13 cellular contexts compared by ENCODE assay signal in genomic region chr18:70221156-70221910, GRCh38. TPM values are rescaled to one million over a fixed set of nuclear protein-coding genes. Genes with fewer than 3 reads are reported as not detected.
A peak's percentile ranks its signal among the peaks of the same experiment; 100 is the strongest.
DNase-seq lines count a peak whose midpoint lies in the region; ATAC-seq, FAIRE-seq and TF ChIP-seq lines count a peak whose summit lies in the region.
"Had no signal": no experiment of that assay in that cellular context is flagged by ENCODE, and none has a peak within 500 bp of the region (broad histone marks: within the 10 kb centered on the region; RNA-seq: fewer than 3 reads in every experiment).

No MANE protein-coding gene starts in this region.

- H3K4me2 ChIP-seq in HepG2 (ENCODE audit: low read depth, low read length) = peak overlapping the region; percentile 13; the same call in 1 of the 2 replicates

- TF ChIP-seq RAD21 in HepG2 (CRISPR knock-in tag; IDR thresholded peaks at IDR 0.05) = no peak

- H3K27ac ChIP-seq in HepG2 (ENCODE audit: extremely low read length, insufficient read depth, low read length) (no peak overlapping the region), right lobe of liver (no peak overlapping the region), thoracic aorta (no peak overlapping the region), left lung (no peak overlapping the region)

- H3K27me3 ChIP-seq in HepG2 (ENCODE audit: control insufficient read depth in 1 of 2, insufficient read depth in 2 of 2, low read length in 2 of 2) (peaks cover 0 to 29% of the 10 kb centered on the region in 2 experiments; a peak in 3 of 5 replicates), right lobe of liver (no peaks in the 10 kb centered on the region), thoracic aorta (replicated peaks; ENCODE audit: insufficient read depth) (no peaks in the 10 kb centered on the region), left lung (peaks cover 10 to 16% of the 10 kb centered on the region in 2 donors)

- intact Hi-C loops in HepG2 (cut with micrococcal nuclease; ENCODE audit: unreplicated experiment) = no loop called here
- intact Hi-C loops in right lobe of liver (cut with DNase I) = no loop called here
- intact Hi-C loops in left lung (cut with DNase I) = no loop called here

- H3K9me3 ChIP-seq in HepG2 (ENCODE audit: low read length) (no peaks in the 10 kb centered on the region), right lobe of liver (no peaks in the 10 kb centered on the region), thoracic aorta (no peaks in the 10 kb centered on the region), left lung (peaks cover 0 to 3% of the 10 kb centered on the region in 2 donors)

- H2AFZ ChIP-seq in HepG2 (ENCODE audit: low read length) = no peak overlapping the region

- H3K4me1 ChIP-seq in HepG2 (ENCODE audit: insufficient read depth, low read length) (peaks cover 15% of the 10 kb centered on the region), right lobe of liver (no peaks in the 10 kb centered on the region), thoracic aorta (ENCODE audit: control insufficient read depth in 1 of 2, low read depth in 2 of 2) (no peaks in the 10 kb centered on the region), left lung (no peaks in the 10 kb centered on the region)

- DNase-seq in HepG2 (ENCODE audit: low spot score) = no peak
- no peak for DNase-seq in right lobe of liver
- peak; percentile 82 for DNase-seq in SK-MEL-5 (ENCODE audit: low read depth, low spot score)
- DNase-seq in iPS-NIHi7 (ENCODE audit: extremely low spot score) = peak; percentile 47
- no peak for DNase-seq in thoracic aorta (ENCODE audit: low spot score)
- DNase-seq in NCI-H446 treated with DMSO at 0.1 percent for 48 hours (lab: John Stamatoyannopoulos, UW) = no peak
- no peak for DNase-seq in left lung
- DNase-seq: activated CD8-positive, alpha-beta T cell treated with anti-CD3 and anti-CD28 coated beads, Interleukin-2, amount 10 ng/mL, durations not matched to agents 7 days and 5 days; activated naive CD4-positive, alpha-beta T cell; NCI-H526; stimulated activated naive CD4-positive, alpha-beta T cell treated with Interleukin-2 at 50 U/mL for 16 hours had no signal

- no TSS peak for BruUV-seq in HepG2 (replicated peaks; lab: Mats Ljungman, UMichigan)

- FAIRE-seq in HepG2 (lab: Jason Lieb, UNC) = no peak
- FAIRE-seq: GM12878 had no signal

- TF ChIP-seq CTCF in HepG2 (CRISPR knock-in tag; IDR thresholded peaks at IDR 0.05) (no peak), right lobe of liver (IDR thresholded peaks at IDR 0.05) (no peak), thoracic aorta (IDR thresholded peaks at IDR 0.05) (no peak), left lung (IDR thresholded peaks at IDR 0.05) (no peak)

- TF ChIP-seq EP300 in HepG2 (IDR thresholded peaks at IDR 0.05; ENCODE audit: low read depth in 2 of 2, low read length in 2 of 2) (no peak), HepG2 (CRISPR knock-in tag; IDR thresholded peaks at IDR 0.05; ENCODE audit: borderline replicate concordance) (no peak)

- CTCF ChIA-PET in HepG2 (lab: Yijun Ruan, JAX; ENCODE audit: low intra/inter-chr PET ratio, low total read pairs) = no interaction called here

- peak; percentile 65 for ATAC-seq in HepG2
- ATAC-seq in right lobe of liver = no peak
- ATAC-seq in thoracic aorta (ENCODE audit: insufficient number of reproducible peaks, low FRiP score, low read depth) = no peak
- no peak for ATAC-seq in GM19467 (IDR thresholded peaks at IDR 0.05; ENCODE audit: unreplicated experiment)
- no peak for ATAC-seq in left lung
- ATAC-seq: activated CD8-positive, alpha-beta T cell treated with anti-CD3 and anti-CD28 coated beads, Interleukin-2, amount 10 ng/mL, durations not matched to agents 7 days and 5 days; GM12878 had no signal

- WGBS in HepG2 (ENCODE audit: low lambda C conversion rate) = 27% methylated on average over 12 of the region's 12 CpGs
- 33% methylated on average over 12 of the region's 12 CpGs for WGBS in right lobe of liver (ENCODE audit: insufficient coverage, low coverage, low lambda C conversion rate, missing lambda C conversion rate)

- TF ChIP-seq POLR2A in HepG2 (IDR thresholded peaks at IDR 0.05; ENCODE audit: insufficient read depth in 1 of 2, low read depth in 2 of 2, low read length in 2 of 2) (no peak), right lobe of liver (IDR thresholded peaks at IDR 0.05) (no peak)

- H3K4me3 ChIP-seq in HepG2 (replicated peaks in 1 of 3; ENCODE audit: insufficient read depth in 1 of 3, low read depth in 2 of 3, low read length in 3 of 3) (no peak overlapping the region), right lobe of liver (no peak overlapping the region), thoracic aorta (peak overlapping the region; percentile 26), left lung (no peak overlapping the region)
- H3K4me3 ChIP-seq: GM12878 had no signal

- H3K9ac ChIP-seq in HepG2 (ENCODE audit: insufficient read depth, low read depth, low read length) = no peak overlapping the region

- POLR2A ChIA-PET in HepG2 (lab: Yijun Ruan, JAX) = no interaction called here

- in situ Hi-C loops in HepG2 (cut with HindIII; ENCODE audit: extremely low pct_ligation_motif_present, low pct_unique_long_range_greater_than_20kb) (no loop called here), SK-MEL-5 (cut with HindIII; ENCODE audit: low pct_unique_long_range_greater_than_20kb, low sequenced_read_pairs) (no loop called here)

- no peaks in the 10 kb centered on the region for H3K79me2 ChIP-seq in HepG2 (ENCODE audit: insufficient read depth, low read length)

- H3K36me3 ChIP-seq in HepG2 (replicated peaks in 1 of 2; ENCODE audit: control insufficient read depth in 1 of 2, insufficient read depth in 2 of 2, low read length in 2 of 2) (no peaks in the 10 kb centered on the region), right lobe of liver (no peaks in the 10 kb centered on the region), thoracic aorta (no peaks in the 10 kb centered on the region), left lung (no peaks in the 10 kb centered on the region)

- no peaks in the 10 kb centered on the region for H4K20me1 ChIP-seq in HepG2 (ENCODE audit: insufficient read depth, low read length)

TF ChIP-seq in HepG2, 621 proteins besides CTCF, POLR2A, EP300 and RAD21:
- TF ChIP-seq, protein P1, sequence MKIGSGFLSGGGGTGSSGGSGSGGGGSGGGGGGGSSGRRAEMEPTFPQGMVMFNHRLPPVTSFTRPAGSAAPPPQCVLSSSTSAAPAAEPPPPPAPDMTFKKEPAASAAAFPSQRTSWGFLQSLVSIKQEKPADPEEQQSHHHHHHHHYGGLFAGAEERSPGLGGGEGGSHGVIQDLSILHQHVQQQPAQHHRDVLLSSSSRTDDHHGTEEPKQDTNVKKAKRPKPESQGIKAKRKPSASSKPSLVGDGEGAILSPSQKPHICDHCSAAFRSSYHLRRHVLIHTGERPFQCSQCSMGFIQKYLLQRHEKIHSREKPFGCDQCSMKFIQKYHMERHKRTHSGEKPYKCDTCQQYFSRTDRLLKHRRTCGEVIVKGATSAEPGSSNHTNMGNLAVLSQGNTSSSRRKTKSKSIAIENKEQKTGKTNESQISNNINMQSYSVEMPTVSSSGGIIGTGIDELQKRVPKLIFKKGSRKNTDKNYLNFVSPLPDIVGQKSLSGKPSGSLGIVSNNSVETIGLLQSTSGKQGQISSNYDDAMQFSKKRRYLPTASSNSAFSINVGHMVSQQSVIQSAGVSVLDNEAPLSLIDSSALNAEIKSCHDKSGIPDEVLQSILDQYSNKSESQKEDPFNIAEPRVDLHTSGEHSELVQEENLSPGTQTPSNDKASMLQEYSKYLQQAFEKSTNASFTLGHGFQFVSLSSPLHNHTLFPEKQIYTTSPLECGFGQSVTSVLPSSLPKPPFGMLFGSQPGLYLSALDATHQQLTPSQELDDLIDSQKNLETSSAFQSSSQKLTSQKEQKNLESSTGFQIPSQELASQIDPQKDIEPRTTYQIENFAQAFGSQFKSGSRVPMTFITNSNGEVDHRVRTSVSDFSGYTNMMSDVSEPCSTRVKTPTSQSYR (CRISPR knock-in tag; IDR thresholded peaks at IDR 0.05; ENCODE audit: borderline replicate concordance) = peak; percentile 38; the same call in 1 of the 2 replicates
- no peak for TF ChIP-seq ADNP (CRISPR knock-in tag; IDR thresholded peaks at IDR 0.05)

RNA-seq across cellular contexts. Expression of gene RTTN, which starts 15.8 kb away (rescaled TPM):
- 12.5 and 18.7 TPM in 2 replicates for total RNA-seq in HepG2 (2016; rRNA removed; fragmentation: Illumina TruSeq; extraction: Trizol)
- total RNA-seq in HepG2 (2016; cell fraction: cytosol; rRNA removed; fragmentation: Illumina TruSeq; extraction: Trizol; ENCODE audit: low read depth) = 15.8 and 24.3 TPM in 2 replicates
- total RNA-seq in HepG2 (2016; cell fraction: insoluble cytoplasmic fraction; rRNA removed; fragmentation: Illumina TruSeq; extraction: Trizol) = 11.4 and 18.6 TPM in 2 replicates
- 9.9 and 11.5 TPM in 2 replicates for total RNA-seq in HepG2 (2016; cell fraction: membrane; rRNA removed; fragmentation: Illumina TruSeq; extraction: Trizol)
- 69.6 and 74.0 TPM in 2 replicates for total RNA-seq in HepG2 (2016; cell fraction: nucleus; rRNA removed; fragmentation: Illumina TruSeq; extraction: Trizol)
- 3.4 and 5.4 TPM in 2 replicates for polyA plus RNA-seq in HepG2 (2011; rRNA removed)
- polyA plus RNA-seq in HepG2 (2011; cell fraction: cytosol; rRNA removed) = 1.8 and 2.0 TPM in 2 replicates
- polyA plus RNA-seq in HepG2 (2011; cell fraction: nucleus; rRNA removed) = 8.1 and 9.1 TPM in 2 replicates
- 3.8 and 4.5 TPM in 2 replicates for polyA plus RNA-seq in HepG2 (2012)
- polyA plus RNA-seq in HepG2 (2016; cell fraction: cytosol; fragmentation: Illumina TruSeq; extraction: Trizol; ENCODE audit: low read depth) = 1.0 and 1.1 TPM in 2 replicates
- polyA plus RNA-seq in HepG2 (2016; cell fraction: insoluble cytoplasmic fraction; fragmentation: Illumina TruSeq; extraction: Trizol; ENCODE audit: low read depth) = 5.4 and 7.2 TPM in 2 replicates
- 1.6 and 1.9 TPM in 2 replicates for polyA plus RNA-seq in HepG2 (2016; cell fraction: membrane; fragmentation: Illumina TruSeq; extraction: Trizol; ENCODE audit: low read depth)
- 14.8 and 16.8 TPM in 2 replicates for polyA plus RNA-seq in HepG2 (2016; cell fraction: nucleus; fragmentation: Illumina TruSeq; extraction: Trizol; ENCODE audit: insufficient read depth, low read depth)
- 18.4 and 41.1 TPM in 2 replicates for polyA minus RNA-seq in HepG2 (2011; rRNA and poly(A)+ RNA removed; ENCODE audit: low replicate concordance)
- polyA minus RNA-seq in HepG2 (2011; cell fraction: cytosol; rRNA and poly(A)+ RNA removed) = 4.4 and 5.3 TPM in 2 replicates
- polyA minus RNA-seq in HepG2 (2011; cell fraction: nucleus; rRNA and poly(A)+ RNA removed) = 117 and 137 TPM in 2 replicates
- 1 to 10 TPM; 2.3 to 7.4 (median 6.5) TPM for total RNA-seq in right lobe of liver
- total RNA-seq in SK-MEL-5 (2014; rRNA removed; shearing (Covaris generic)) = 21.7 and 23.3 TPM in 2 replicates
- polyA plus RNA-seq in SK-MEL-5 (2015; cell fraction: cytosol; rRNA removed) = 10.2 and 12.7 TPM in 2 replicates
- 37.9 and 39.7 TPM in 2 replicates for polyA plus RNA-seq in SK-MEL-5 (2015; cell fraction: nucleus; rRNA removed)
- total RNA-seq in thoracic aorta = 10 to 100 TPM; 13.1 to 20.7 TPM
- 10 to 100 TPM in 1 of 2 donors, 1 to 10 TPM in 1; 9.8 to 12.7 TPM for total RNA-seq in left lung

Comparison
In these comparisons a context has a peak if more than half of its experiments do, and no peak if none do; other contexts are left out.
1. DNase-seq: peak in SK-MEL-5 (single experiment) and iPS-NIHi7 (single experiment); none in HepG2 (single experiment), right lobe of liver (0 of 3), thoracic aorta (single experiment), NCI-H446 treated with DMSO at 0.1 percent for 48 hours (single experiment) and left lung (0 of 2).